28 cellular contexts compared by ENCODE assay signal in genomic region chr12:98334768-98335167, GRCh38.
"Had no signal": no experiment of that assay in that cellular context is flagged by ENCODE, and none has a peak within 500 bp of the region (broad histone marks: within the 10 kb centered on the region; RNA-seq: fewer than 3 reads in every experiment).

No MANE protein-coding gene starts in this region.

- ATAC-seq: effector memory CD8-positive, alpha-beta T cell; esophagus mucosa; foreskin keratinocyte; gastrocnemius medialis; gastroesophageal sphincter; heart left ventricle; heart right ventricle had no signal

- H3K27ac Mint-ChIP-seq: dendritic cell treated with granulocyte-macrophage colony-stimulating factor and Interleukin-4, amounts not matched to agents 40 ng/mL and 50 ng/mL, for 4 days; effector memory CD8-positive, alpha-beta T cell; endodermal cell had no signal

- H3K9me3 ChIP-seq: colonic mucosa, esophagus muscularis mucosa, esophagus squamous epithelium, gastrocnemius medialis, gastroesophageal sphincter, heart left ventricle, heart right ventricle had no signal

- H3K4me3 Mint-ChIP-seq: dendritic cell treated with granulocyte-macrophage colony-stimulating factor and Interleukin-4, amounts not matched to agents 40 ng/mL and 50 ng/mL, for 4 days; effector memory CD8-positive, alpha-beta T cell; endodermal cell had no signal

- H3K4me1 ChIP-seq: colonic mucosa, esophagus muscularis mucosa, esophagus squamous epithelium, foreskin keratinocyte, gastrocnemius medialis, gastroesophageal sphincter, heart left ventricle, heart right ventricle had no signal

- H3K27me3 ChIP-seq: colonic mucosa, esophagus muscularis mucosa, esophagus squamous epithelium, gastrocnemius medialis, gastroesophageal sphincter, heart left ventricle, heart right ventricle had no signal

- H3K9me3 Mint-ChIP-seq: dendritic cell treated with granulocyte-macrophage colony-stimulating factor and Interleukin-4, amounts not matched to agents 40 ng/mL and 50 ng/mL, for 4 days; effector memory CD8-positive, alpha-beta T cell; endodermal cell had no signal

- H3K36me3 ChIP-seq: colonic mucosa, esophagus muscularis mucosa, esophagus squamous epithelium, gastrocnemius medialis, gastroesophageal sphincter, heart left ventricle, heart right ventricle had no signal

- DNase-seq: colonic mucosa; cortex of kidney; dermis blood vessel endothelial cell; dorsolateral prefrontal cortex; effector CD4-positive, alpha-beta T cell; effector CD8-positive, alpha-beta T cell; effector memory CD4-positive, alpha-beta T cell; effector memory CD8-positive, alpha-beta T cell; endodermal cell; erythroblast; esophagus squamous epithelium; foreskin fibroblast; foreskin keratinocyte; foreskin melanocyte; gastrocnemius medialis; glutamatergic neuron; head of caudate nucleus; heart left ventricle; heart right ventricle had no signal

- H3K4me3 ChIP-seq: colonic mucosa, coronary artery, dorsolateral prefrontal cortex, esophagus muscularis mucosa, esophagus squamous epithelium, gastrocnemius medialis, gastroesophageal sphincter, heart left ventricle, heart right ventricle had no signal

- FAIRE-seq: endometrium, endothelial cell of umbilical vein, frontal cortex had no signal

- H3K4me1 Mint-ChIP-seq: endodermal cell had no signal

- H3K27ac ChIP-seq: colonic mucosa, coronary artery, dorsolateral prefrontal cortex, epithelial cell of prostate, esophagus muscularis mucosa, esophagus squamous epithelium, foreskin keratinocyte, gastrocnemius medialis, gastroesophageal sphincter, heart left ventricle, heart right ventricle had no signal
